13 cellular contexts compared by ENCODE assay signal in the genomic region with DNA sequence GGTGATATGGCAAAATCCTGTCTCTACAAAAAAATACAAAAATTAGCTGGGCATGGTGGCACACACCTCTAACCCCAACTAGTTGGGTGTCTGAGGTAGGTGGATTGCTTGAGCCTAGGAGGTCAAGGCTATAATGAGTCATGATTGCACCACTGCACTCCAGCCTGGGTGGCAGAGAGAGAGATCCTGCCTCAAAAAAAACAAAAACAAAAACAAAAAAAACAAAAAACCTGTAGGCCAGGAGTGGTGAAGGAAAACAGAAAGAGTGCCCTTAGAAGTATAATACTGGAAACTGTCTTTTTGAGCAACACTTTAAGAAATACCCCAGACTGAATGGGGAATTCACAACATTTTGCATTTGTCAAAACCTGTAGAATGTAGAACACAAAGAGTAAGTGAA.
DNase-seq lines count a peak whose midpoint lies in the region; ATAC-seq, FAIRE-seq and TF ChIP-seq lines count a peak whose summit lies in the region.
"Had no signal": no experiment of that assay in that cellular context is flagged by ENCODE, and none has a peak within 500 bp of the region (broad histone marks: within the 10 kb centered on the region; RNA-seq: fewer than 3 reads in every experiment).

No MANE protein-coding gene starts in this region.

- H2AFZ ChIP-seq in Karpas-422 (ENCODE audit: low read length): no peak overlapping the region

- POLR2A ChIA-PET in A549 (lab: Yijun Ruan, JAX): no interaction called here

- no peaks in the 10 kb centered on the region for H3K79me2 ChIP-seq in Karpas-422 (ENCODE audit: low read length)

- H3K4me3 Mint-ChIP-seq in immature natural killer cell: peak overlapping the region; percentile 75 to 88 (median 78)
- H3K4me3 Mint-ChIP-seq in chondrocyte (ENCODE audit: unreplicated experiment): no peak overlapping the region
- H3K4me3 Mint-ChIP-seq: mesothelial cell of epicardium had no signal

- H3K9me3 Mint-ChIP-seq in immature natural killer cell (no peaks in the 10 kb centered on the region), chondrocyte (ENCODE audit: low read depth) (no peaks in the 10 kb centered on the region)
- H3K9me3 Mint-ChIP-seq: mesothelial cell of epicardium had no signal

- DNase-seq in A549 (ENCODE audit: low read depth in 1 of 2, low spot score in 1 of 2) (no peak), GM12865 (ENCODE audit: low read depth) (peak; percentile 38), SJSA1 (ENCODE audit: low read depth in 1 of 2, low spot score in 2 of 2) (peak; percentile 52 to 83), immature natural killer cell (peak; percentile 41 to 50 (median 43)), Karpas-422 (no peak), Peyer's patch (no peak), chondrocyte (ENCODE audit: low spot score) (no peak)
- DNase-seq: Calu3, KBM-7, testis had no signal

- ATAC-seq in A549: no peak
- ATAC-seq in GM21825 (IDR thresholded peaks at IDR 0.05; ENCODE audit: unreplicated experiment): no peak

- H3K36me3 Mint-ChIP-seq in immature natural killer cell: no peaks in the 10 kb centered on the region
- H3K36me3 Mint-ChIP-seq in chondrocyte (ENCODE audit: low read depth): no peaks in the 10 kb centered on the region
- H3K36me3 Mint-ChIP-seq: mesothelial cell of epicardium had no signal

- H3K4me1 Mint-ChIP-seq in immature natural killer cell (peaks cover 90 to 97% of the 10 kb centered on the region in 2 donors), chondrocyte (ENCODE audit: low read depth) (peaks cover 35% of the 10 kb centered on the region)

- H3K9me3 ChIP-seq in A549 (no peaks in the 10 kb centered on the region), SJSA1 (replicated peaks) (no peaks in the 10 kb centered on the region), Karpas-422 (ENCODE audit: low read length) (no peaks in the 10 kb centered on the region), Peyer's patch (no peaks in the 10 kb centered on the region)
- H3K9me3 ChIP-seq: gastrocnemius medialis, testis had no signal

- H3K36me3 ChIP-seq in SJSA1: no peaks in the 10 kb centered on the region
- no peaks in the 10 kb centered on the region for H3K36me3 ChIP-seq in Karpas-422 (ENCODE audit: insufficient read depth, low read length)
- no peaks in the 10 kb centered on the region for H3K36me3 ChIP-seq in Peyer's patch
- H3K36me3 ChIP-seq: gastrocnemius medialis had no signal

- peak overlapping the region; percentile 71 to 90 (median 82) for H3K27ac Mint-ChIP-seq in immature natural killer cell
- H3K27ac Mint-ChIP-seq in chondrocyte (ENCODE audit: unreplicated experiment): no peak overlapping the region
- H3K27ac Mint-ChIP-seq: mesothelial cell of epicardium had no signal

- H3K4me2 ChIP-seq in A549 (peak overlapping the region; percentile 14; the same call in 2 of the 3 replicates), Karpas-422 (ENCODE audit: low read depth, low read length, poor library complexity, severe bottlenecking) (no peak overlapping the region)

- TF ChIP-seq RAD21 in A549 (conservative IDR thresholded peaks at IDR 0.05 in 1 of 2, IDR thresholded peaks at IDR 0.05 in 1 of 2): no peak

- TF ChIP-seq CTCF in A549 (IDR thresholded peaks at IDR 0.05) (no peak), GM12865 (IDR thresholded peaks at IDR 0.05; ENCODE audit: insufficient read depth, low read depth, low read length, missing control alignments) (no peak), Peyer's patch (IDR thresholded peaks at IDR 0.05) (no peak), chondrocyte (IDR thresholded peaks at IDR 0.05) (no peak)

- peaks cover 88% of the 10 kb centered on the region for H4K20me1 ChIP-seq in Karpas-422 (ENCODE audit: insufficient read depth, low read depth, low read length)

- H3K27ac ChIP-seq in A549 (peak overlapping the region in 1 of 2 experiments; percentile 28; a peak in 1 of 6 replicates), SJSA1 (peak overlapping the region; percentile 77), Karpas-422 (ENCODE audit: low read length) (no peak overlapping the region), Peyer's patch (no peak overlapping the region)
- H3K27ac ChIP-seq: gastrocnemius medialis, testis had no signal

- TF ChIP-seq EP300 in A549 (IDR thresholded peaks at IDR 0.05): no peak

- H3K27me3 Mint-ChIP-seq in immature natural killer cell (ENCODE audit: low read depth in 3 of 3): peaks cover 0 to 9% (median 3%) of the 10 kb centered on the region in 3 donors
- H3K27me3 Mint-ChIP-seq in chondrocyte (ENCODE audit: low read depth): no peaks in the 10 kb centered on the region

- no peak overlapping the region for H3K4me3 ChIP-seq in A549
- peak overlapping the region; percentile 47 for H3K4me3 ChIP-seq in GM12865 (ENCODE audit: low read depth, low read length)
- no peak overlapping the region for H3K4me3 ChIP-seq in SJSA1
- no peak overlapping the region for H3K4me3 ChIP-seq in Karpas-422 (ENCODE audit: low read length)
- H3K4me3 ChIP-seq in Peyer's patch: no peak overlapping the region
- H3K4me3 ChIP-seq: gastrocnemius medialis, testis had no signal

- no peak overlapping the region for H3K9ac ChIP-seq in Karpas-422 (ENCODE audit: low read length)

- CTCF ChIA-PET in A549 (lab: Yijun Ruan, JAX): interaction anchor here (0.6 to 1.2 kb wide), 2 partner anchors 109 to 781 kb away, joined by 3 to 6 read pairs; no protein-coding TSS in a partner anchor

- H3K9me2 ChIP-seq in Karpas-422 (replicated peaks; ENCODE audit: insufficient read depth, low read length): no peaks in the 10 kb centered on the region

- no peaks in the 10 kb centered on the region for H3K27me3 ChIP-seq in SJSA1 (replicated peaks)
- H3K27me3 ChIP-seq in Karpas-422 (ENCODE audit: low read length): no peaks in the 10 kb centered on the region
- H3K27me3 ChIP-seq in Peyer's patch: no peaks in the 10 kb centered on the region
- H3K27me3 ChIP-seq: gastrocnemius medialis, testis had no signal

- H3K4me1 ChIP-seq in A549 (peaks cover 41% of the 10 kb centered on the region), SJSA1 (replicated peaks) (peaks cover 54% of the 10 kb centered on the region), Karpas-422 (ENCODE audit: low read length) (peaks cover 8% of the 10 kb centered on the region), Peyer's patch (peaks cover 0 to 47% (median 11%) of the 10 kb centered on the region in 4 donors)

- no peak for TF ChIP-seq POLR2A in A549 (IDR thresholded peaks at IDR 0.05; ENCODE audit: low read length)
- TF ChIP-seq POLR2A in Peyer's patch (IDR thresholded peaks at IDR 0.05): no peak

- FAIRE-seq in A549 (lab: Jason Lieb, UNC): no peak

TF ChIP-seq in A549, 52 proteins besides CTCF, POLR2A, EP300 and RAD21:
- TF ChIP-seq CEBPB (IDR thresholded peaks at IDR 0.05) (0 out of 4 replicates have a peak, but pooled peaks of 1 of the 2 experiments have one; percentile 26), MAFK (IDR thresholded peaks at IDR 0.05; ENCODE audit: partially characterized antibody) (no peak), FOXS1 (CRISPR knock-in tag; IDR thresholded peaks at IDR 0.05) (no peak)
- TF ChIP-seq, protein P1, sequence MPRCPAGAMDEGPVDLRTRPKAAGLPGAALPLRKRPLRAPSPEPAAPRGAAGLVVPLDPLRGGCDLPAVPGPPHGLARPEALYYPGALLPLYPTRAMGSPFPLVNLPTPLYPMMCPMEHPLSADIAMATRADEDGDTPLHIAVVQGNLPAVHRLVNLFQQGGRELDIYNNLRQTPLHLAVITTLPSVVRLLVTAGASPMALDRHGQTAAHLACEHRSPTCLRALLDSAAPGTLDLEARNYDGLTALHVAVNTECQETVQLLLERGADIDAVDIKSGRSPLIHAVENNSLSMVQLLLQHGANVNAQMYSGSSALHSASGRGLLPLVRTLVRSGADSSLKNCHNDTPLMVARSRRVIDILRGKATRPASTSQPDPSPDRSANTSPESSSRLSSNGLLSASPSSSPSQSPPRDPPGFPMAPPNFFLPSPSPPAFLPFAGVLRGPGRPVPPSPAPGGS (IDR thresholded peaks at IDR 0.05): no peak
- TF ChIP-seq, protein P2, sequence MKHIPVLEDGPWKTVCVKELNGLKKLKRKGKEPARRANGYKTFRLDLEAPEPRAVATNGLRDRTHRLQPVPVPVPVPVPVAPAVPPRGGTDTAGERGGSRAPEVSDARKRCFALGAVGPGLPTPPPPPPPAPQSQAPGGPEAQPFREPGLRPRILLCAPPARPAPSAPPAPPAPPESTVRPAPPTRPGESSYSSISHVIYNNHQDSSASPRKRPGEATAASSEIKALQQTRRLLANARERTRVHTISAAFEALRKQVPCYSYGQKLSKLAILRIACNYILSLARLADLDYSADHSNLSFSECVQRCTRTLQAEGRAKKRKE (CRISPR knock-in tag; IDR thresholded peaks at IDR 0.05; ENCODE audit: low read depth): no peak
TF ChIP-seq in A549: peak in this region for 1.

Comparison
In these comparisons a context has a peak if more than half of its experiments do, and no peak if none do; other contexts are left out.
1. DNase-seq: peak in GM12865 (single experiment), SJSA1 (2 of 2) and immature natural killer cell (3 of 3); none in A549 (0 of 2), Karpas-422 (single experiment), Peyer's patch (0 of 3) and chondrocyte (single experiment).